Comparison of ENCODE assay signal across 10 cellular contexts in genomic region chr2:43040084-43040854, GRCh38.
DNase-seq lines count a peak whose midpoint lies in the region; ATAC-seq and TF ChIP-seq lines count a peak whose summit lies in the region.
"Had no signal": no experiment of that assay in that cellular context is flagged by ENCODE, and none has a peak within 500 bp of the region (broad histone marks: within the 10 kb centered on the region; RNA-seq: fewer than 3 reads in every experiment).

No MANE protein-coding gene starts in this region.

- H3K4me3 ChIP-seq in hepatocyte (no peak overlapping the region), suprapubic skin (no peak overlapping the region)

- no peak overlapping the region for H2AFZ ChIP-seq in hepatocyte

- no peak for ATAC-seq in HG02678 (IDR thresholded peaks at IDR 0.05; ENCODE audit: unreplicated experiment)

- no peaks in the 10 kb centered on the region for H3K79me2 ChIP-seq in hepatocyte

- H3K27ac Mint-ChIP-seq in activated CD4-positive, alpha-beta T cell treated with anti-CD3 and anti-CD28 coated beads, Interleukin-2, amount 10 ng/mL, durations not matched to agents 24 days and 14 days, result no peak overlapping the region

- no peak overlapping the region for H3K4me3 Mint-ChIP-seq in activated CD4-positive, alpha-beta T cell treated with anti-CD3 and anti-CD28 coated beads, Interleukin-2, amount 10 ng/mL, durations not matched to agents 24 days and 14 days

- TF ChIP-seq POLR2A in suprapubic skin (IDR thresholded peaks at IDR 0.05), result no peak

- H3K36me3 ChIP-seq in hepatocyte (replicated peaks; ENCODE audit: insufficient read depth, low read depth), result no peaks in the 10 kb centered on the region
- no peaks in the 10 kb centered on the region for H3K36me3 ChIP-seq in suprapubic skin

- H3K9me3 Mint-ChIP-seq in activated CD4-positive, alpha-beta T cell treated with anti-CD3 and anti-CD28 coated beads, Interleukin-2, amount 10 ng/mL, durations not matched to agents 24 days and 14 days, result no peaks in the 10 kb centered on the region

- H3K4me1 Mint-ChIP-seq in activated CD4-positive, alpha-beta T cell treated with anti-CD3 and anti-CD28 coated beads, Interleukin-2, amount 10 ng/mL, durations not matched to agents 24 days and 14 days, result no peaks in the 10 kb centered on the region

- no peaks in the 10 kb centered on the region for H3K36me3 Mint-ChIP-seq in activated CD4-positive, alpha-beta T cell treated with anti-CD3 and anti-CD28 coated beads, Interleukin-2, amount 10 ng/mL, durations not matched to agents 24 days and 14 days (ENCODE audit: low read depth)

- TF ChIP-seq EP300 in suprapubic skin (IDR thresholded peaks at IDR 0.05), result no peak

- peaks cover 2% of the 10 kb centered on the region for H3K27me3 Mint-ChIP-seq in activated CD4-positive, alpha-beta T cell treated with anti-CD3 and anti-CD28 coated beads, Interleukin-2, amount 10 ng/mL, durations not matched to agents 24 days and 14 days

- no peaks in the 10 kb centered on the region for H3K27me3 ChIP-seq in hepatocyte
- no peaks in the 10 kb centered on the region for H3K27me3 ChIP-seq in suprapubic skin

- H3K4me1 ChIP-seq in hepatocyte (ENCODE audit: insufficient read depth) (peaks cover 69% of the 10 kb centered on the region), suprapubic skin (peaks cover 42% of the 10 kb centered on the region)

- H3K9me3 ChIP-seq in hepatocyte (ENCODE audit: low read depth), result no peaks in the 10 kb centered on the region
- H3K9me3 ChIP-seq in suprapubic skin, result no peaks in the 10 kb centered on the region

- 74% methylated on average over 10 of the region's 10 CpGs for WGBS in hepatocyte (ENCODE audit: low lambda C conversion rate, missing lambda C conversion rate)
- WGBS in suprapubic skin, result 65% methylated on average over 10 of the region's 10 CpGs

- TF ChIP-seq CTCF in hepatocyte (IDR thresholded peaks at IDR 0.05; ENCODE audit: poor library complexity) (no peak), suprapubic skin (IDR thresholded peaks at IDR 0.05) (no peak)

- peak overlapping the region; percentile 97 for H3K27ac ChIP-seq in hepatocyte
- peak overlapping the region; percentile 77 for H3K27ac ChIP-seq in suprapubic skin

- intact Hi-C loops in activated CD4-positive, alpha-beta T cell treated with anti-CD3 and anti-CD28 coated beads, Interleukin-2, amount 10 ng/mL, durations not matched to agents 24 days and 14 days (cut with micrococcal nuclease), result no loop called here

- DNase-seq in SIG-M5 treated with dmso at 0.1 percent for 504 hours (lab: John Stamatoyannopoulos, UW; ENCODE audit: unreplicated experiment) (peak; percentile 76), SIG-M5 (lab: John Stamatoyannopoulos, UW) (no peak), OCI-M1 (lab: John Stamatoyannopoulos, UW) (peak; percentile 36), hepatocyte (ENCODE audit: low spot score) (peak; percentile 72), suprapubic skin (ENCODE audit: low spot score in 2 of 2) (no peak), NCI-H2107 treated with DMSO at 0.1 percent for 48 hours (lab: John Stamatoyannopoulos, UW; ENCODE audit: unreplicated experiment) (no peak)
- DNase-seq in activated CD4-positive, alpha-beta T cell treated with anti-CD3 and anti-CD28 coated beads, Interleukin-2, amount 10 ng/mL, durations not matched to agents 24 days and 14 days, result no peak
- DNase-seq: DMS53, Karpas-422 had no signal

- no peaks in the 10 kb centered on the region for H4K20me1 ChIP-seq in hepatocyte (ENCODE audit: insufficient read depth, poor library complexity, severe bottlenecking)

- no peak overlapping the region for H3K4me2 ChIP-seq in hepatocyte

- H3K9me2 ChIP-seq in hepatocyte (replicated peaks; ENCODE audit: insufficient read depth), result no peaks in the 10 kb centered on the region

Comparison
In these comparisons a context has a peak if more than half of its experiments do, and no peak if none do; other contexts are left out.
1. DNase-seq: peak in SIG-M5 treated with dmso at 0.1 percent for 504 hours (single experiment), OCI-M1 (single experiment) and hepatocyte (single experiment); none in SIG-M5 (single experiment), suprapubic skin (0 of 2), NCI-H2107 treated with DMSO at 0.1 percent for 48 hours (single experiment) and activated CD4-positive, alpha-beta T cell treated with anti-CD3 and anti-CD28 coated beads, Interleukin-2, amount 10 ng/mL, durations not matched to agents 24 days and 14 days (single experiment).